In the genomic region with DNA sequence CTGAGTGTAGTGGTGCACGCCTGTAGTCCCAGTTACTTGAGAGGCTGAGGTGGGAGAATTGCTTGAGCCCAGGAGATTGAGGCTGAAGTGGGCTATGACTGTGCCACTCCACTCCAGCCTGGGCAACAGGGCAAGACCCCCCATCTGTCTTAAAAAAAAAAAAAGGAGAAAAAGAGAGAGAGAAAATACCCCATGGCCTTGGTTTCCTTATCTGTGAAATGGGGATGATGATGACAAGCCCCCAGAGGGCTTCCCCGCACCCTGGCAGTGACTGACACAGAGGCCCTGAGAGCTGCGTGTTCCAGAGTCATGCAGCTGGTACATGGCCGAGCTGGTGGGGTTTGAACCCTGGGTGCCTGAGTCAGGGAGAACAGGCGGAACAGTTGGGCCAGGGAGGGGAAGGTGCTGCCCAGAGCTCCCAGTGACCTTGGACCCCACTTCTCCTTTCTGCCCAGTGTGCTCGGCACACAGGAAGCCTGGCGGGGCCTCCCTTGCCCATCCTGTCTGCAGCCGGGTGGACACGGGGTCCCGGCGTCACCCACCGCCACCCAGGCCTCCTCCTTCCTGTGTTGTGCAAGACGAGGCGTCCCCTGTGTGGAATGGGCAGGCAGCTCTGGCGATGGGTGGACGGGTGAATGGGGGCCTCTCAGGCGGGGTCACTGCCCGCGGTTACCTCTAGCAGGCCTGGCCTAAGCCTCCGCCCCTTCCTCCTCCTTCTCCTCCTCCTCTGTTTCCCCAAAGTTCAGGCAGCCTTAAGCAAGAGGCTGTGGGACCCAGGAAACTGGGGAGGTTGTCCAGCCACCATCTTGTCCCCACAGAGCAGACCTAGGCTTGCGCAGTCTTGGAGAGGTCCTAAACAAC, we compare ENCODE assay signal across 12 cellular contexts.
A peak's percentile ranks its signal among the peaks of the same experiment; 100 is the strongest.
DNase-seq lines count a peak whose midpoint lies in the region; ATAC-seq and TF ChIP-seq lines count a peak whose summit lies in the region.
"Had no signal": no experiment of that assay in that cellular context is flagged by ENCODE, and none has a peak within 500 bp of the region (broad histone marks: within the 10 kb centered on the region; RNA-seq: fewer than 3 reads in every experiment).

No MANE protein-coding gene starts in this region.

- H3K4me3 ChIP-seq in ascending aorta, result no peak overlapping the region
- H3K4me3 ChIP-seq in left lung, result peak overlapping the region in 1 of 2 donors; percentile 35
- H3K4me3 ChIP-seq in suprapubic skin, result no peak overlapping the region

- no peak for TF ChIP-seq CTCF in ascending aorta (IDR thresholded peaks at IDR 0.05)
- TF ChIP-seq CTCF in left lung (IDR thresholded peaks at IDR 0.05), result peak in 1 of 2 donors; percentile 7
- TF ChIP-seq CTCF in suprapubic skin (IDR thresholded peaks at IDR 0.05), result no peak

- intact Hi-C loops in ascending aorta (cut with DNase I), result loop anchor here (5.0 kb wide), 1 partner anchor 188 kb away; no protein-coding TSS in a partner anchor
- intact Hi-C loops in left lung (cut with DNase I), result no loop called here
- intact Hi-C loops in sciatic nerve (cut with DNase I), result no loop called here

- DNase-seq in GF-D8 (lab: John Stamatoyannopoulos, UW) (peak; percentile 74), ascending aorta (ENCODE audit: low spot score in 2 of 2) (peak; percentile 65 to 87), left lung (peak; percentile 94 to 98), sciatic nerve (ENCODE audit: low spot score) (peak; percentile 80), suprapubic skin (ENCODE audit: low spot score in 2 of 2) (no peak)
- DNase-seq: activated CD8-positive, alpha-beta memory T cell treated with anti-CD3 and anti-CD28 coated beads, Interleukin-2, amount 50 U/mL, for 4 hours; NCI-H1048 had no signal

- H3K9me3 ChIP-seq in ascending aorta (no peaks in the 10 kb centered on the region), left lung (no peaks in the 10 kb centered on the region), suprapubic skin (no peaks in the 10 kb centered on the region)

- no peak for TF ChIP-seq POLR2A in suprapubic skin (IDR thresholded peaks at IDR 0.05)

- H3K27ac ChIP-seq in ascending aorta (peak overlapping the region; percentile 5 to 34), left lung (peak overlapping the region; percentile 65 to 96), suprapubic skin (no peak overlapping the region)
- H3K27ac ChIP-seq: epithelial cell of prostate had no signal

- TF ChIP-seq EP300 in suprapubic skin (IDR thresholded peaks at IDR 0.05), result no peak

- 81% methylated on average over 14 of the region's 21 CpGs for WGBS in suprapubic skin

- ATAC-seq in left lung (peak; percentile 54), sciatic nerve (peak; percentile 73), HG03439 (IDR thresholded peaks at IDR 0.05; ENCODE audit: unreplicated experiment) (no peak), GM18858 (IDR thresholded peaks at IDR 0.05; ENCODE audit: unreplicated experiment) (no peak), HG02981 (IDR thresholded peaks at IDR 0.05; ENCODE audit: unreplicated experiment) (no peak)
- ATAC-seq: HCT116 had no signal

- H3K27me3 ChIP-seq in ascending aorta (no peaks in the 10 kb centered on the region), left lung (no peaks in the 10 kb centered on the region), suprapubic skin (no peaks in the 10 kb centered on the region)

- no peaks in the 10 kb centered on the region for H3K36me3 ChIP-seq in ascending aorta
- H3K36me3 ChIP-seq in left lung, result peaks cover 0 to 19% of the 10 kb centered on the region in 2 donors
- H3K36me3 ChIP-seq in suprapubic skin, result no peaks in the 10 kb centered on the region

- H3K4me1 ChIP-seq in ascending aorta, result peaks cover 4 to 10% of the 10 kb centered on the region in 2 donors
- peaks cover 20 to 100% of the 10 kb centered on the region in 2 donors for H3K4me1 ChIP-seq in left lung
- H3K4me1 ChIP-seq in suprapubic skin, result peaks cover 46% of the 10 kb centered on the region

Comparison
In these comparisons a context has a peak if more than half of its experiments do, and no peak if none do; other contexts are left out.
1. DNase-seq: peak in GF-D8 (single experiment), ascending aorta (2 of 2), left lung (2 of 2) and sciatic nerve (single experiment); none in suprapubic skin (0 of 2).
2. ATAC-seq: peak in left lung (single experiment) and sciatic nerve (single experiment); none in HG03439 (single experiment), GM18858 (single experiment) and HG02981 (single experiment).